12 cellular contexts compared by ENCODE assay signal in genomic region chr3:126056681-126057546, GRCh38. TPM values are rescaled to one million over a fixed set of nuclear protein-coding genes. Genes with fewer than 3 reads are reported as not detected.
A peak's percentile ranks its signal among the peaks of the same experiment; 100 is the strongest.
DNase-seq lines count a peak whose midpoint lies in the region; ATAC-seq and TF ChIP-seq lines count a peak whose summit lies in the region.
"Had no signal": no experiment of that assay in that cellular context is flagged by ENCODE, and none has a peak within 500 bp of the region (broad histone marks: within the 10 kb centered on the region; RNA-seq: fewer than 3 reads in every experiment).

No MANE protein-coding gene starts in this region.

- no peaks in the 10 kb centered on the region for H4K20me1 ChIP-seq in GM23248 (ENCODE audit: insufficient read depth)

- H3K27ac ChIP-seq in GM23248 (no peak overlapping the region), left ventricle myocardium inferior (replicated peaks) (peak overlapping the region; percentile 83)

- intact Hi-C loops in left ventricle myocardium inferior (cut with micrococcal nuclease) = no loop called here

- H3K27ac Mint-ChIP-seq in WTC11 (no peak overlapping the region; the same call in 1 of the 2 replicates), progenitor cell of endocrine pancreas (peak overlapping the region; percentile 57)
- H3K27ac Mint-ChIP-seq: activated T-helper 1 cell treated with anti-CD3 and anti-CD28 coated beads, Interleukin-12 subunit alpha, Interleukin-12 subunit beta, Interleukin-2, Interleukin-4 antibody, amounts not matched to agents 30 ng/mL and 10 ng/mL and 1 ng/mL, durations not matched to agents 14 hours and 24 hours and 36 hours had no signal

- H3K27me3 Mint-ChIP-seq in WTC11 (ENCODE audit: low read depth) (no peaks in the 10 kb centered on the region), progenitor cell of endocrine pancreas (no peaks in the 10 kb centered on the region)

- H3K4me1 Mint-ChIP-seq in WTC11 (peaks cover 7% of the 10 kb centered on the region), progenitor cell of endocrine pancreas (ENCODE audit: low read depth) (peaks cover 6% of the 10 kb centered on the region)

- H3K9me3 ChIP-seq in GM23248 (ENCODE audit: low read depth) (no peaks in the 10 kb centered on the region), left ventricle myocardium inferior (replicated peaks) (no peaks in the 10 kb centered on the region)

- H3K4me3 ChIP-seq in GM23248 (no peak overlapping the region), left ventricle myocardium inferior (no peak overlapping the region)

- in situ Hi-C loops in GM23248 (cut with MboI) = no loop called here

- H2AFZ ChIP-seq in GM23248 = no peak overlapping the region

- H3K9me2 ChIP-seq in GM23248 (ENCODE audit: insufficient read depth) = no peaks in the 10 kb centered on the region

- no peaks in the 10 kb centered on the region for H3F3A ChIP-seq in GM23248 (ENCODE audit: insufficient read depth)

- H3K9me3 Mint-ChIP-seq in WTC11 (no peaks in the 10 kb centered on the region), progenitor cell of endocrine pancreas (ENCODE audit: low read depth) (no peaks in the 10 kb centered on the region)
- H3K9me3 Mint-ChIP-seq: activated T-helper 1 cell treated with anti-CD3 and anti-CD28 coated beads, Interleukin-12 subunit alpha, Interleukin-12 subunit beta, Interleukin-2, Interleukin-4 antibody, amounts not matched to agents 30 ng/mL and 10 ng/mL and 1 ng/mL, durations not matched to agents 14 hours and 24 hours and 36 hours had no signal

- H3K27me3 ChIP-seq in GM23248 (replicated peaks; ENCODE audit: insufficient read depth) (no peaks in the 10 kb centered on the region), left ventricle myocardium inferior (ENCODE audit: low read depth) (no peaks in the 10 kb centered on the region)

- no peak for ATAC-seq in WTC11
- no peak for ATAC-seq in GM21723 (IDR thresholded peaks at IDR 0.05; ENCODE audit: unreplicated experiment)
- no peak for ATAC-seq in HG03097 (IDR thresholded peaks at IDR 0.05; ENCODE audit: low FRiP score, unreplicated experiment)
- ATAC-seq in GM18502 (IDR thresholded peaks at IDR 0.05; ENCODE audit: poor library complexity, unreplicated experiment) = no peak

- H3K36me3 Mint-ChIP-seq in WTC11 = no peaks in the 10 kb centered on the region
- peaks cover 6% of the 10 kb centered on the region for H3K36me3 Mint-ChIP-seq in progenitor cell of endocrine pancreas (ENCODE audit: insufficient read depth)

- H3K4me1 ChIP-seq in GM23248 (ENCODE audit: insufficient read depth) = no peaks in the 10 kb centered on the region
- peaks cover 40% of the 10 kb centered on the region for H3K4me1 ChIP-seq in left ventricle myocardium inferior

- no peak overlapping the region for H3K4me2 ChIP-seq in GM23248 (ENCODE audit: unreplicated experiment)

- POLR2A ChIA-PET in WTC11 (lab: Charles Lee) = no interaction called here

- H3K79me2 ChIP-seq in GM23248 (ENCODE audit: insufficient read depth) = no peaks in the 10 kb centered on the region

- DNase-seq in GM23248 = peak; percentile 42
- no peak for DNase-seq in WTC11 (ENCODE audit: low spot score)
- DNase-seq in left ventricle myocardium inferior = peak; percentile 68
- no peak for DNase-seq in progenitor cell of endocrine pancreas (ENCODE audit: low spot score, unreplicated experiment)
- no peak for DNase-seq in central memory CD4-positive, alpha-beta T cell
- DNase-seq: cerebellar nuclear complex, mesendoderm, NCI-H1436 treated with DMSO at 0.1 percent for 48 hours had no signal

- 75 to 76% methylated on average over 15 of the region's 15 CpGs for WGBS in GM23248 (ENCODE audit: low coverage in 1 of 2, low lambda C conversion rate in 2 of 2, missing lambda C conversion rate in 2 of 2), 2 experiments

- H3K9ac ChIP-seq in GM23248 = no peak overlapping the region

- TF ChIP-seq CTCF in WTC11 (IDR thresholded peaks at IDR 0.05) (no peak), left ventricle myocardium inferior (IDR thresholded peaks at IDR 0.05; ENCODE audit: borderline replicate concordance) (no peak), progenitor cell of endocrine pancreas (IDR thresholded peaks at IDR 0.05; ENCODE audit: unreplicated experiment) (no peak)

- CTCF ChIA-PET in WTC11 (lab: Charles Lee) = no interaction called here

- no peak overlapping the region for H3K4me3 Mint-ChIP-seq in WTC11
- H3K4me3 Mint-ChIP-seq in progenitor cell of endocrine pancreas (ENCODE audit: low read depth) = no peak overlapping the region
- H3K4me3 Mint-ChIP-seq: activated T-helper 1 cell treated with anti-CD3 and anti-CD28 coated beads, Interleukin-12 subunit alpha, Interleukin-12 subunit beta, Interleukin-2, Interleukin-4 antibody, amounts not matched to agents 30 ng/mL and 10 ng/mL and 1 ng/mL, durations not matched to agents 14 hours and 24 hours and 36 hours had no signal

- no peaks in the 10 kb centered on the region for H3K36me3 ChIP-seq in GM23248 (ENCODE audit: low read depth)
- peaks cover 4% of the 10 kb centered on the region for H3K36me3 ChIP-seq in left ventricle myocardium inferior

TF ChIP-seq in WTC11, 78 proteins besides CTCF, POLR2A, EP300 and RAD21:
- TF ChIP-seq ATF6 (CRISPR knock-in tag; IDR thresholded peaks at IDR 0.05) (no peak), GABPB1 (CRISPR knock-in tag; IDR thresholded peaks at IDR 0.05) (0 out of 2 replicates have a peak, but pooled peaks have one; percentile 9)
TF ChIP-seq in WTC11: peak in this region for 1.

RNA-seq across cellular contexts. Expression of gene SLC41A3, which starts 27.0 kb away (rescaled TPM):
- total RNA-seq in GM23248 (2014; rRNA removed; shearing (Covaris generic)) = 39.6 and 56.0 TPM in 2 replicates
- 19.8 and 22.7 TPM in 2 replicates for polyA plus RNA-seq in GM23248 (2016; fragmentation: Nextera tagmentation; extraction: Ambion mirVana)
- 28.1 to 33.5 TPM (median 28.4 TPM) in 3 replicates for total RNA-seq in WTC11 (2021)
- total RNA-seq in left ventricle myocardium inferior = 30.2 TPM
- 51.1 and 62.4 TPM in 2 replicates for total RNA-seq in progenitor cell of endocrine pancreas

Comparison
In these comparisons a context has a peak if more than half of its experiments do, and no peak if none do; other contexts are left out.
1. DNase-seq: peak in GM23248 (single experiment) and left ventricle myocardium inferior (single experiment); none in WTC11 (single experiment), progenitor cell of endocrine pancreas (single experiment) and central memory CD4-positive, alpha-beta T cell (single experiment).